15 cellular contexts compared by ENCODE assay signal in the genomic region with DNA sequence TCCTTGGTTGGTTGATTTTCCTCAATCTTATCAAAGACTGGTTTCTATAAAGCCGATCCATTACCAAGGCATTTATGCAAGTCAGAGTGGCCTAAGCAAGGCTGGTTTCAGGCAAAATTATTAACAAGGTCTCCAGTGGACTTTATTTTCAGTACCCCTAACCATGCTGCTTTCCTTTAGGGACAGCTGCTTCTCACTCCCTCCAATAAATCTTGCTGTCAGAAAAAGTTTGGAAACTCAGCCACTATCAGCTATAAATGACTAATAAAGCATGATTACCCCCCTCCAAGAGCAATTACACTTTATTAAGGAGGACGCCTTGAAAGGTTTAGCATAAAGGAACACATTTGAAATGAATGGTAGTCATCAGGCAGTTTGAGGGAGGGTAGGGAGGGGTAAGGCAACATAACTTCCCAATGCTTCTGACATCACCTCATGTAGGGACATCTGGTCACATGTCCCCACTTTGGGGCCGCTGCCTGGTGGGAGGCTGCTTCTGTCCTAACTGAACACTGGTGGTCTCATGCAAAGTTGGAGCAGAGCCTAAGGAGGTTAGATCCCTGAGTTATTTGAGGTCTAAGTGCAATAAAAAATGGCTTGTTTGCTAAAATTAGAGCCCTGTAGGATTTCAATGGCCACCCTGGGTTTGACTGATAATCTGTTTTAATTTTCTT. TPM values are rescaled to one million over a fixed set of nuclear protein-coding genes. Genes with fewer than 3 reads are reported as not detected.
DNase-seq lines count a peak whose midpoint lies in the region; ATAC-seq, FAIRE-seq and TF ChIP-seq lines count a peak whose summit lies in the region.
"Had no signal": no experiment of that assay in that cellular context is flagged by ENCODE, and none has a peak within 500 bp of the region (broad histone marks: within the 10 kb centered on the region; RNA-seq: fewer than 3 reads in every experiment).

No MANE protein-coding gene starts in this region.

- H3K4me3 Mint-ChIP-seq in astrocyte (ENCODE audit: unreplicated experiment) = no peak overlapping the region
- no peak overlapping the region for H3K4me3 Mint-ChIP-seq in endothelial cell (ENCODE audit: unreplicated experiment)

- H3K4me2 ChIP-seq in astrocyte (ENCODE audit: low read length) = no peak overlapping the region

- H3K27ac ChIP-seq in astrocyte (ENCODE audit: low read depth, low read length) (no peak overlapping the region), mesodermal cell (ENCODE audit: low read depth, low read length, severe bottlenecking) (peak overlapping the region; percentile 61), skeletal muscle tissue (ENCODE audit: low read depth, low read length) (peak overlapping the region; percentile 82)
- H3K27ac ChIP-seq: 22Rv1 had no signal

- H3K27me3 ChIP-seq in astrocyte (ENCODE audit: insufficient read depth, low read length) (no peaks in the 10 kb centered on the region), skeletal muscle tissue (ENCODE audit: control insufficient read depth in 3 of 3, insufficient read depth in 3 of 3, low read length in 3 of 3) (no peaks in the 10 kb centered on the region)

- H3K4me1 ChIP-seq in astrocyte (ENCODE audit: insufficient read depth, low read length) (peaks cover 12% of the 10 kb centered on the region), mesodermal cell (ENCODE audit: control insufficient read depth, insufficient read depth, low read length, poor library complexity, severe bottlenecking) (peaks cover 44% of the 10 kb centered on the region), skeletal muscle tissue (ENCODE audit: control insufficient read depth in 3 of 3, insufficient read depth in 3 of 3, low read length in 3 of 3) (peaks cover 16 to 31% (median 18%) of the 10 kb centered on the region in 3 donors)

- WGBS in mesodermal cell (ENCODE audit: insufficient coverage in 2 of 2), 2 experiments = 73 to 94% methylated on average over 2 of the region's 3 CpGs

- H3K4me3 ChIP-seq in astrocyte (ENCODE audit: insufficient read depth, low read depth, low read length) (no peak overlapping the region), mesodermal cell (ENCODE audit: extremely low read depth, insufficient read depth, low read length, poor library complexity, severe bottlenecking) (no peak overlapping the region), skeletal muscle tissue (ENCODE audit: low read length in 3 of 3) (no peak overlapping the region)
- H3K4me3 ChIP-seq: K562 had no signal

- no peak for ATAC-seq in HG02759 (IDR thresholded peaks at IDR 0.05; ENCODE audit: unreplicated experiment)
- ATAC-seq: K562, PC-3 had no signal

- DNase-seq in NCI-H146 (lab: John Stamatoyannopoulos, UW) (peak; percentile 53), NCI-H146 treated with DMSO at 0.1 percent for 48 hours (lab: John Stamatoyannopoulos, UW; ENCODE audit: unreplicated experiment) (no peak), astrocyte (ENCODE audit: low read depth) (no peak), endothelial cell (ENCODE audit: low spot score) (no peak), amniotic stem cell (lab: John Stamatoyannopoulos, UW) (no peak)
- DNase-seq: HCEC 1CT, NCI-H1436, NCI-H226, PC-3 had no signal

- H2AFZ ChIP-seq in astrocyte (ENCODE audit: low read depth, low read length) = no peak overlapping the region

- TF ChIP-seq CTCF in astrocyte (IDR thresholded peaks at IDR 0.05; ENCODE audit: insufficient read depth, low read depth, low read length) = no peak
- no peak for TF ChIP-seq CTCF in endothelial cell (IDR thresholded peaks at IDR 0.05; ENCODE audit: unreplicated experiment)

- H3K9me3 ChIP-seq in astrocyte (ENCODE audit: insufficient read depth, low read depth, low read length) (no peaks in the 10 kb centered on the region), mesodermal cell (ENCODE audit: control insufficient read depth, low read length) (no peaks in the 10 kb centered on the region), skeletal muscle tissue (ENCODE audit: control insufficient read depth in 3 of 3, low read length in 3 of 3) (no peaks in the 10 kb centered on the region)

- no peaks in the 10 kb centered on the region for H3K79me2 ChIP-seq in astrocyte (ENCODE audit: insufficient read depth, low read length)

- no peaks in the 10 kb centered on the region for H3K27me3 Mint-ChIP-seq in astrocyte (ENCODE audit: low read depth, unreplicated experiment)
- no peaks in the 10 kb centered on the region for H3K27me3 Mint-ChIP-seq in endothelial cell (ENCODE audit: unreplicated experiment)

- peaks cover 4% of the 10 kb centered on the region for H3K9me3 Mint-ChIP-seq in astrocyte (ENCODE audit: unreplicated experiment)
- no peaks in the 10 kb centered on the region for H3K9me3 Mint-ChIP-seq in endothelial cell (ENCODE audit: unreplicated experiment)

- H4K20me1 ChIP-seq in astrocyte (ENCODE audit: insufficient read depth, low read length) = no peaks in the 10 kb centered on the region

- H3K36me3 Mint-ChIP-seq in astrocyte (ENCODE audit: low read depth, unreplicated experiment) (no peaks in the 10 kb centered on the region), endothelial cell (ENCODE audit: low read depth, unreplicated experiment) (no peaks in the 10 kb centered on the region)

- H3K4me1 Mint-ChIP-seq in astrocyte (ENCODE audit: low read depth, unreplicated experiment) (peaks cover 38% of the 10 kb centered on the region), endothelial cell (ENCODE audit: unreplicated experiment) (no peaks in the 10 kb centered on the region)

- H3K27ac Mint-ChIP-seq in astrocyte (ENCODE audit: unreplicated experiment) = peak overlapping the region; percentile 72
- H3K27ac Mint-ChIP-seq in endothelial cell (ENCODE audit: unreplicated experiment) = no peak overlapping the region

- H3K36me3 ChIP-seq in astrocyte (ENCODE audit: insufficient read depth, low read length) (no peaks in the 10 kb centered on the region), mesodermal cell (ENCODE audit: control insufficient read depth, insufficient read depth, low read length) (no peaks in the 10 kb centered on the region), skeletal muscle tissue (ENCODE audit: control insufficient read depth in 3 of 3, insufficient read depth in 3 of 3, low read length in 3 of 3) (no peaks in the 10 kb centered on the region)

- H3K9ac ChIP-seq in astrocyte (ENCODE audit: low read length) (no peak overlapping the region), skeletal muscle tissue (ENCODE audit: low read depth in 1 of 3, low read length in 3 of 3) (no peak overlapping the region)

- FAIRE-seq in astrocyte (lab: Jason Lieb, UNC) = no peak
- FAIRE-seq: GM18507, K562 had no signal

RNA-seq across cellular contexts. Expression of a gene that starts 58.0 kb away (rescaled TPM):
- total RNA-seq in astrocyte (28.7 and 41.6 TPM in 2 replicates), skeletal muscle tissue (4.7 TPM), endothelial cell (ENCODE audit: unreplicated experiment) (4.8 TPM)
- 9.9 TPM for polyA plus RNA-seq in mesodermal cell (2013, experiment 1 of 2)
- polyA plus RNA-seq in mesodermal cell (2013, experiment 2 of 2) = 6.2 TPM
- total RNA-seq: K562 had no signal
